30 cellular contexts compared by ENCODE assay signal in genomic region chr14:32003585-32003984, GRCh38.
"Had no signal": no experiment of that assay in that cellular context is flagged by ENCODE, and none has a peak within 500 bp of the region (broad histone marks: within the 10 kb centered on the region; RNA-seq: fewer than 3 reads in every experiment).

No MANE protein-coding gene starts in this region.

- H3K27ac Mint-ChIP-seq: activated B cell treated with CpG ODN at 0.5 μM for 24 hours; activated CD4-positive, alpha-beta memory T cell treated with anti-CD3 and anti-CD28 coated beads for 36 hours; activated CD4-positive, alpha-beta T cell treated with anti-CD3 and anti-CD28 coated beads, Interleukin-2, amount 10 ng/mL, durations not matched to agents 24 days and 14 days; activated CD8-positive, alpha-beta memory T cell treated with anti-CD3 and anti-CD28 coated beads, Interleukin-2, amount 10 ng/mL, durations not matched to agents 7 days and 5 days; activated CD8-positive, alpha-beta T cell treated with anti-CD3 and anti-CD28 coated beads, Interleukin-2, amount 10 ng/mL, durations not matched to agents 7 days and 5 days; activated naive CD4-positive, alpha-beta T cell treated with anti-CD3 and anti-CD28 coated beads for 36 hours; activated naive CD4-positive, alpha-beta T cell treated with anti-CD3 and anti-CD28 coated beads, Interleukin-2, amount 50 U/mL, for 24 hours; activated naive CD8-positive, alpha-beta T cell treated with anti-CD3 and anti-CD28 coated beads for 36 hours; activated naive CD8-positive, alpha-beta T cell treated with anti-CD3 and anti-CD28 coated beads, Interleukin-2, amount 50 U/mL, for 24 hours; activated T-helper 1 cell treated with anti-CD3 and anti-CD28 coated beads, Interleukin-12 subunit alpha, Interleukin-12 subunit beta, Interleukin-2, Interleukin-4 antibody, amounts not matched to agents 30 ng/mL and 10 ng/mL and 1 ng/mL, durations not matched to agents 14 hours and 24 hours and 36 hours; activated T-helper 2 cell treated with anti-CD3 and anti-CD28 coated beads, Interferon-gamma antibody, Interleukin-2, Interleukin-4, amounts not matched to agents 10 μg/mL and 5 μg/mL and 100 μg/mL, durations not matched to agents 14 hours and 24 hours and 36 hours had no signal

- H3K4me1 Mint-ChIP-seq: activated CD4-positive, alpha-beta T cell treated with anti-CD3 and anti-CD28 coated beads, Interleukin-2, amount 10 ng/mL, durations not matched to agents 24 days and 14 days; activated CD8-positive, alpha-beta memory T cell treated with anti-CD3 and anti-CD28 coated beads, Interleukin-2, amount 10 ng/mL, durations not matched to agents 7 days and 5 days; activated naive CD4-positive, alpha-beta T cell treated with anti-CD3 and anti-CD28 coated beads, Interleukin-2, amount 50 U/mL, for 24 hours; activated naive CD8-positive, alpha-beta T cell treated with anti-CD3 and anti-CD28 coated beads for 36 hours had no signal

- H3K36me3 ChIP-seq: adrenal gland, breast epithelium, cardiac muscle cell, colonic mucosa, gastrocnemius medialis, heart left ventricle had no signal

- H3K27me3 Mint-ChIP-seq: activated B cell treated with CpG ODN at 0.5 μM for 24 hours; activated CD4-positive, alpha-beta T cell treated with anti-CD3 and anti-CD28 coated beads, Interleukin-2, amount 10 ng/mL, durations not matched to agents 24 days and 14 days had no signal

- H3K27me3 ChIP-seq: adrenal gland, body of pancreas, breast epithelium, cardiac muscle cell, colonic mucosa, foreskin keratinocyte, gastrocnemius medialis, heart left ventricle had no signal

- H3K9me3 ChIP-seq: adrenal gland, body of pancreas, breast epithelium, colonic mucosa, gastrocnemius medialis, heart left ventricle had no signal

- H3K4me3 Mint-ChIP-seq: activated B cell treated with CpG ODN at 0.5 μM for 24 hours; activated CD4-positive, alpha-beta memory T cell treated with anti-CD3 and anti-CD28 coated beads for 36 hours; activated CD4-positive, alpha-beta T cell treated with anti-CD3 and anti-CD28 coated beads, Interleukin-2, amount 10 ng/mL, durations not matched to agents 24 days and 14 days; activated CD8-positive, alpha-beta memory T cell treated with anti-CD3 and anti-CD28 coated beads, Interleukin-2, amount 10 ng/mL, durations not matched to agents 7 days and 5 days; activated CD8-positive, alpha-beta T cell treated with anti-CD3 and anti-CD28 coated beads, Interleukin-2, amount 10 ng/mL, durations not matched to agents 7 days and 5 days; activated naive CD4-positive, alpha-beta T cell treated with anti-CD3 and anti-CD28 coated beads for 36 hours; activated naive CD4-positive, alpha-beta T cell treated with anti-CD3 and anti-CD28 coated beads, Interleukin-2, amount 50 U/mL, for 24 hours; activated naive CD8-positive, alpha-beta T cell treated with anti-CD3 and anti-CD28 coated beads for 36 hours; activated naive CD8-positive, alpha-beta T cell treated with anti-CD3 and anti-CD28 coated beads, Interleukin-2, amount 50 U/mL, for 24 hours; activated T-helper 1 cell treated with anti-CD3 and anti-CD28 coated beads, Interleukin-12 subunit alpha, Interleukin-12 subunit beta, Interleukin-2, Interleukin-4 antibody, amounts not matched to agents 30 ng/mL and 10 ng/mL and 1 ng/mL, durations not matched to agents 14 hours and 24 hours and 36 hours had no signal

- H3K4me3 ChIP-seq: adrenal gland, body of pancreas, breast epithelium, cardiac muscle cell, colonic mucosa, gastrocnemius medialis, heart left ventricle had no signal

- H3K9me3 Mint-ChIP-seq: activated B cell treated with CpG ODN at 0.5 μM for 24 hours; activated CD4-positive, alpha-beta memory T cell treated with anti-CD3 and anti-CD28 coated beads for 36 hours; activated CD4-positive, alpha-beta T cell treated with anti-CD3 and anti-CD28 coated beads, Interleukin-2, amount 10 ng/mL, durations not matched to agents 24 days and 14 days; activated naive CD4-positive, alpha-beta T cell treated with anti-CD3 and anti-CD28 coated beads for 36 hours; activated naive CD4-positive, alpha-beta T cell treated with anti-CD3 and anti-CD28 coated beads, Interleukin-2, amount 50 U/mL, for 24 hours; activated naive CD8-positive, alpha-beta T cell treated with anti-CD3 and anti-CD28 coated beads for 36 hours; activated naive CD8-positive, alpha-beta T cell treated with anti-CD3 and anti-CD28 coated beads, Interleukin-2, amount 50 U/mL, for 24 hours; activated T-helper 1 cell treated with anti-CD3 and anti-CD28 coated beads, Interleukin-12 subunit alpha, Interleukin-12 subunit beta, Interleukin-2, Interleukin-4 antibody, amounts not matched to agents 30 ng/mL and 10 ng/mL and 1 ng/mL, durations not matched to agents 14 hours and 24 hours and 36 hours; activated T-helper 2 cell treated with anti-CD3 and anti-CD28 coated beads, Interferon-gamma antibody, Interleukin-2, Interleukin-4, amounts not matched to agents 10 μg/mL and 5 μg/mL and 100 μg/mL, durations not matched to agents 14 hours and 24 hours and 36 hours had no signal

- H3K4me1 ChIP-seq: breast epithelium, colonic mucosa, foreskin keratinocyte had no signal

- DNase-seq: activated B cell treated with CpG ODN at 0.5 μM for 24 hours; activated CD4-positive, alpha-beta memory T cell treated with anti-CD3 and anti-CD28 coated beads for 36 hours; activated CD4-positive, alpha-beta T cell treated with anti-CD3 and anti-CD28 coated beads, Interleukin-2, amount 10 ng/mL, durations not matched to agents 24 days and 14 days; activated CD8-positive, alpha-beta memory T cell treated with anti-CD3 and anti-CD28 coated beads, Interleukin-2, amount 10 ng/mL, durations not matched to agents 7 days and 5 days; activated CD8-positive, alpha-beta memory T cell treated with anti-CD3 and anti-CD28 coated beads, Interleukin-2, amount 50 U/mL, for 4 hours; activated CD8-positive, alpha-beta T cell treated with anti-CD3 and anti-CD28 coated beads, Interleukin-2, amount 10 ng/mL, durations not matched to agents 7 days and 5 days; activated effector memory CD4-positive, alpha-beta T cell treated with anti-CD3 and anti-CD28 coated beads, Interleukin-2, amount 50 U/mL, for 16 hours; activated naive CD4-positive, alpha-beta T cell treated with anti-CD3 and anti-CD28 coated beads for 36 hours; activated naive CD8-positive, alpha-beta T cell treated with anti-CD3 and anti-CD28 coated beads for 36 hours; activated naive CD8-positive, alpha-beta T cell treated with anti-CD3 and anti-CD28 coated beads, Interleukin-2, amount 50 U/mL, for 24 hours; activated T-cell treated with anti-CD3 and anti-CD28 coated beads, Interleukin-2, amount 50 U/mL, for 1 hour; activated T-cell treated with anti-CD3 and anti-CD28 coated beads, Interleukin-2, amount 50 U/mL, for 48 hours; adrenal gland; amygdala; aorta; body of pancreas; central memory CD4-positive, alpha-beta T cell; cerebellar nuclear complex; colonic mucosa; effector CD8-positive, alpha-beta T cell; glutamatergic neuron; heart left ventricle had no signal

- H3K27ac ChIP-seq: adrenal gland, body of pancreas, breast epithelium, cardiac muscle cell, colonic mucosa, foreskin keratinocyte, gastrocnemius medialis, heart left ventricle, VCaP had no signal

- H3K36me3 Mint-ChIP-seq: activated CD4-positive, alpha-beta memory T cell treated with anti-CD3 and anti-CD28 coated beads for 36 hours; activated CD8-positive, alpha-beta memory T cell treated with anti-CD3 and anti-CD28 coated beads, Interleukin-2, amount 10 ng/mL, durations not matched to agents 7 days and 5 days; activated naive CD4-positive, alpha-beta T cell treated with anti-CD3 and anti-CD28 coated beads, Interleukin-2, amount 50 U/mL, for 24 hours; activated naive CD8-positive, alpha-beta T cell treated with anti-CD3 and anti-CD28 coated beads for 36 hours had no signal
